ENCODE assay signal across 7 cellular contexts in genomic region chr1:169105434-169106094, GRCh38. TPM values are rescaled to one million over a fixed set of nuclear protein-coding genes. Genes with fewer than 3 reads are reported as not detected.
A peak's percentile ranks its signal among the peaks of the same experiment; 100 is the strongest.
DNase-seq lines count a peak whose midpoint lies in the region; ATAC-seq, FAIRE-seq and TF ChIP-seq lines count a peak whose summit lies in the region.

No MANE protein-coding gene starts in this region.

- 6% methylated on average over 37 of the region's 47 CpGs for WGBS in GM12878 (ENCODE audit: insufficient coverage, insufficient replicate concordance, low lambda C conversion rate, missing lambda C conversion rate)

- H3K4me1 ChIP-seq in ES-I3 (ENCODE audit: insufficient read depth, low read length) (peaks cover 50% of the 10 kb centered on the region), GM12878 (ENCODE audit: control insufficient read depth, insufficient read depth, low read length) (peaks cover 3% of the 10 kb centered on the region; the same call in 1 of the 2 replicates), iPS-15b (ENCODE audit: control insufficient read depth, insufficient read depth, low read length) (peaks cover 35% of the 10 kb centered on the region)

- H3K9ac ChIP-seq in ES-I3 (ENCODE audit: low read depth, low read length) (peak overlapping the region; percentile 76), GM12878 (ENCODE audit: control insufficient read depth, insufficient read depth, low read length) (peak overlapping the region; percentile 24; the same call in 1 of the 2 replicates), iPS-15b (ENCODE audit: low read depth, low read length) (peak overlapping the region; percentile 60)

- peak overlapping the region; percentile 67 for H2AFZ ChIP-seq in GM12878 (ENCODE audit: control insufficient read depth, low read depth, low read length)

- POLR2A ChIA-PET in GM12878 (lab: Charles Lee), result interaction anchor here (1.1 to 7.1 kb wide), 3 partner anchors 58 to 109 kb away, joined by 3 to 69 read pairs (median 18); no protein-coding TSS in a partner anchor

- TF ChIP-seq CTCF in GM12878 (IDR thresholded peaks at IDR 0.05 in 2 of 3, conservative IDR thresholded peaks at IDR 0.05 in 1 of 3; ENCODE audit: control insufficient read depth in 2 of 3, extremely low read depth in 1 of 3, insufficient read depth in 1 of 3, low read depth in 3 of 3, low read length in 3 of 3), result no peak

- H3K9me3 ChIP-seq in ES-I3 (ENCODE audit: control insufficient read depth, insufficient read depth, low read length) (no peaks in the 10 kb centered on the region), GM12878 (replicated peaks; ENCODE audit: control insufficient read depth, insufficient read depth, low read length) (no peaks in the 10 kb centered on the region), iPS-15b (ENCODE audit: control insufficient read depth, insufficient read depth, low read length) (no peaks in the 10 kb centered on the region)

- RAD21 ChIA-PET in GM12878 (lab: Charles Lee; ENCODE audit: unreplicated experiment), result interaction anchor here (0.6 to 2.3 kb wide), 10 partner anchors 10 to 77 kb away, joined by 3 to 9 read pairs (median 5); no protein-coding TSS in a partner anchor

- BruUV-seq in GM12878 (replicated peaks; lab: Mats Ljungman, UMichigan), result no TSS peak

- peak overlapping the region; percentile 79; the same call in 1 of the 2 replicates for H3K4me3 ChIP-seq in GM12878
- H3K4me3 ChIP-seq in iPS-15b (ENCODE audit: low read depth, low read length), result peak overlapping the region; percentile 59

- H3K27me3 ChIP-seq in GM12878 (replicated peaks in 1 of 2; ENCODE audit: control insufficient read depth in 2 of 2, insufficient read depth in 2 of 2, low read length in 1 of 2), result peaks cover 2 to 6% of the 10 kb centered on the region in 2 experiments; a peak in 2 of 4 replicates
- H3K27me3 ChIP-seq in iPS-15b (ENCODE audit: control insufficient read depth, insufficient read depth, low read length), result peaks cover 28% of the 10 kb centered on the region

- CTCF ChIA-PET in GM12878 (lab: Yijun Ruan, JAX), result interaction anchor here (0.6 to 9.6 kb wide), 5 partner anchors 14 to 662 kb away, joined by 3 to 100 read pairs (median 4); no protein-coding TSS in a partner anchor

- DNase-seq in HPDE6-E6E7 (ENCODE audit: extremely low spot score) (peak; percentile 44), RPMI7951 (ENCODE audit: low read depth) (peak; percentile 72), GM12878 (ENCODE audit: low read depth, low spot score) (no peak), sciatic nerve (ENCODE audit: low spot score) (peak; percentile 75)

- H3K4me2 ChIP-seq in GM12878 (ENCODE audit: control insufficient read depth, insufficient read depth), result peak overlapping the region; percentile 95

- intact Hi-C loops in GM12878 (cut with micrococcal nuclease; ENCODE audit: unreplicated experiment), result loop anchor here (5.0 kb wide), 4 partner anchors 58 to 183 kb away; no protein-coding TSS in a partner anchor
- intact Hi-C loops in sciatic nerve (cut with DNase I), result no loop called here

- H3K79me2 ChIP-seq in GM12878 (ENCODE audit: control insufficient read depth, insufficient read depth, low read length), result peaks cover 12% of the 10 kb centered on the region

- no peak for TF ChIP-seq RAD21 in GM12878 (IDR thresholded peaks at IDR 0.05; ENCODE audit: insufficient read depth, low read depth, low read length)

- TF ChIP-seq POLR2A in GM12878 (IDR thresholded peaks at IDR 0.05; ENCODE audit: low read depth, low read length), result no peak

- in situ Hi-C loops in GM12878 (cut with MboI), result no loop called here

- SMC1A ChIA-PET in GM12878 (lab: Charles Lee; ENCODE audit: uncharacterized antibody, unreplicated experiment), result interaction anchor here (8.3 to 15.1 kb wide), 2 partner anchors 12 to 58 kb away, joined by 131 to 188 read pairs; no protein-coding TSS in a partner anchor

- H3K27ac ChIP-seq in GM12878 (ENCODE audit: control insufficient read depth, insufficient read depth), result no peak overlapping the region

- no peak for TF ChIP-seq EP300 in GM12878 (IDR thresholded peaks at IDR 0.05; ENCODE audit: borderline replicate concordance in 1 of 2, control insufficient read depth in 1 of 2, low read depth in 2 of 2, low read length in 2 of 2)

- ATAC-seq in GM21390 (IDR thresholded peaks at IDR 0.05; ENCODE audit: unreplicated experiment) (peak; percentile 26), GM12878 (peak; percentile 55), sciatic nerve (peak; percentile 34)

- FAIRE-seq in GM12878 (lab: Jason Lieb, UNC), result no peak

- no peaks in the 10 kb centered on the region for H3K36me3 ChIP-seq in ES-I3 (ENCODE audit: insufficient read depth, low read length)
- H3K36me3 ChIP-seq in GM12878 (ENCODE audit: control insufficient read depth in 2 of 2, insufficient read depth in 2 of 2, low read length in 1 of 2), result no peaks in the 10 kb centered on the region
- no peaks in the 10 kb centered on the region for H3K36me3 ChIP-seq in iPS-15b (ENCODE audit: control insufficient read depth, insufficient read depth, low read length)

- no peaks in the 10 kb centered on the region for H4K20me1 ChIP-seq in GM12878 (ENCODE audit: control insufficient read depth, insufficient read depth)

TF ChIP-seq in GM12878, 131 proteins besides CTCF, POLR2A, EP300 and RAD21 (continues in another document):
- TF ChIP-seq MTA3 (IDR thresholded peaks at IDR 0.05; ENCODE audit: borderline replicate concordance, low read length), result no peak
- TF ChIP-seq BHLHE40 (IDR thresholded peaks at IDR 0.05; ENCODE audit: borderline replicate concordance in 1 of 2, low read depth in 2 of 2, low read length in 1 of 2), result peak; percentile 70 to 91
- no peak for TF ChIP-seq FOXK2 (IDR thresholded peaks at IDR 0.05)
- TF ChIP-seq IKZF2 (IDR thresholded peaks at IDR 0.05), result peak; percentile 33 to 39; a peak in 3 of 4 replicates
- no peak for TF ChIP-seq NFXL1 (IDR thresholded peaks at IDR 0.05; ENCODE audit: borderline replicate concordance)
- TF ChIP-seq TCF12 (IDR thresholded peaks at IDR 0.05; ENCODE audit: low read depth, low read length), result 0 out of 2 replicates have a peak, but pooled peaks have one; percentile 43
- TF ChIP-seq SMAD5 (IDR thresholded peaks at IDR 0.05; ENCODE audit: low read depth), result no peak
- TF ChIP-seq, protein P1, sequence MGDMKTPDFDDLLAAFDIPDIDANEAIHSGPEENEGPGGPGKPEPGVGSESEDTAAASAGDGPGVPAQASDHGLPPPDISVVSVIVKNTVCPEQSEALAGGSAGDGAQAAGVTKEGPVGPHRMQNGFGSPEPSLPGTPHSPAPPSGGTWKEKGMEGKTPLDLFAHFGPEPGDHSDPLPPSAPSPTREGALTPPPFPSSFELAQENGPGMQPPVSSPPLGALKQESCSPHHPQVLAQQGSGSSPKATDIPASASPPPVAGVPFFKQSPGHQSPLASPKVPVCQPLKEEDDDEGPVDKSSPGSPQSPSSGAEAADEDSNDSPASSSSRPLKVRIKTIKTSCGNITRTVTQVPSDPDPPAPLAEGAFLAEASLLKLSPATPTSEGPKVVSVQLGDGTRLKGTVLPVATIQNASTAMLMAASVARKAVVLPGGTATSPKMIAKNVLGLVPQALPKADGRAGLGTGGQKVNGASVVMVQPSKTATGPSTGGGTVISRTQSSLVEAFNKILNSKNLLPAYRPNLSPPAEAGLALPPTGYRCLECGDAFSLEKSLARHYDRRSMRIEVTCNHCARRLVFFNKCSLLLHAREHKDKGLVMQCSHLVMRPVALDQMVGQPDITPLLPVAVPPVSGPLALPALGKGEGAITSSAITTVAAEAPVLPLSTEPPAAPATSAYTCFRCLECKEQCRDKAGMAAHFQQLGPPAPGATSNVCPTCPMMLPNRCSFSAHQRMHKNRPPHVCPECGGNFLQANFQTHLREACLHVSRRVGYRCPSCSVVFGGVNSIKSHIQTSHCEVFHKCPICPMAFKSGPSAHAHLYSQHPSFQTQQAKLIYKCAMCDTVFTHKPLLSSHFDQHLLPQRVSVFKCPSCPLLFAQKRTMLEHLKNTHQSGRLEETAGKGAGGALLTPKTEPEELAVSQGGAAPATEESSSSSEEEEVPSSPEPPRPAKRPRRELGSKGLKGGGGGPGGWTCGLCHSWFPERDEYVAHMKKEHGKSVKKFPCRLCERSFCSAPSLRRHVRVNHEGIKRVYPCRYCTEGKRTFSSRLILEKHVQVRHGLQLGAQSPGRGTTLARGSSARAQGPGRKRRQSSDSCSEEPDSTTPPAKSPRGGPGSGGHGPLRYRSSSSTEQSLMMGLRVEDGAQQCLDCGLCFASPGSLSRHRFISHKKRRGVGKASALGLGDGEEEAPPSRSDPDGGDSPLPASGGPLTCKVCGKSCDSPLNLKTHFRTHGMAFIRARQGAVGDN (IDR thresholded peaks at IDR 0.05), result no peak
- TF ChIP-seq RAD51 (IDR thresholded peaks at IDR 0.05), result peak; percentile 37; the same call in 1 of the 2 replicates
- TF ChIP-seq MXI1 (IDR thresholded peaks at IDR 0.05; ENCODE audit: low read depth, low read length), result no peak
- 0 out of 2 replicates have a peak, but pooled peaks have one; percentile 10 for TF ChIP-seq NBN (IDR thresholded peaks at IDR 0.05)
- TF ChIP-seq RB1 (IDR thresholded peaks at IDR 0.05; ENCODE audit: borderline replicate concordance), result no peak
- no peak; the same call in 1 of the 2 replicates for TF ChIP-seq ZNF217 (IDR thresholded peaks at IDR 0.05)
- TF ChIP-seq EGR1 (IDR thresholded peaks at IDR 0.05; ENCODE audit: borderline replicate concordance in 1 of 2, low read depth in 2 of 2, low read length in 2 of 2), result peak in 1 of 2 experiments; percentile 35; a peak in 1 of 3 replicates

RNA-seq across cellular contexts. Expression of gene ATP1B1, which starts 0.9 kb away (rescaled TPM):
- 12.0 and 16.7 TPM in 2 replicates for total RNA-seq in RPMI7951 (2014; rRNA removed; shearing (Covaris generic))
- total RNA-seq in GM12878 (2013; cell fraction: nucleolus; rRNA removed), result 4.3 and 4.8 TPM in 2 replicates
- total RNA-seq in GM12878 (2014; rRNA removed), result 0.76 and 0.96 TPM in 2 replicates
- 1.2 and 1.4 TPM in 2 replicates for total RNA-seq in GM12878 (2014; rRNA removed; fragmentation: Illumina TruSeq; extraction: Trizol)
- 2.7 and 3.2 TPM in 2 replicates for total RNA-seq in GM12878 (2021)
- polyA plus RNA-seq in GM12878 (2011; ENCODE audit: low read depth), result 3.1 TPM
- polyA plus RNA-seq in GM12878 (2011; rRNA removed), result 14.0 and 19.7 TPM in 2 replicates
- 6.6 and 7.5 TPM in 2 replicates for polyA plus RNA-seq in GM12878 (2011; cell fraction: cytosol; rRNA removed)
- polyA plus RNA-seq in GM12878 (2011; cell fraction: nucleus; rRNA removed), result 6.6 and 7.0 TPM in 2 replicates
- polyA plus RNA-seq in GM12878 (2012), result 4.0 and 8.0 TPM in 2 replicates
- 1.6 and 2.6 TPM in 2 replicates for polyA plus RNA-seq in GM12878 (2014; fragmentation: Illumina TruSeq; extraction: Trizol)
- under 1 TPM; 0.84 to 0.90 TPM for polyA plus RNA-seq in GM12878 (2014; fragmentation: Nextera tagmentation; extraction: Ambion mirVana)
- 1.1 and 1.3 TPM in 2 replicates for polyA plus RNA-seq in GM12878 (2014; rRNA removed)
- polyA plus RNA-seq in GM12878 (2016; fragmentation: Nextera tagmentation; extraction: Ambion mirVana), result 1 to 10 TPM; 2.0 to 2.1 TPM
- polyA minus RNA-seq in GM12878 (2011; rRNA and poly(A)+ RNA removed), result 9.7 and 11.3 TPM in 2 replicates
- polyA minus RNA-seq in GM12878 (2011; cell fraction: cytosol; rRNA and poly(A)+ RNA removed), result 7.1 and 8.2 TPM in 2 replicates
- polyA minus RNA-seq in GM12878 (2011; cell fraction: nucleus; rRNA and poly(A)+ RNA removed), result 5.3 and 8.1 TPM in 2 replicates
- 10.1 TPM for total RNA-seq in sciatic nerve

Comparison
In these comparisons a context has a peak if more than half of its experiments do, and no peak if none do; other contexts are left out.
1. H3K9ac ChIP-seq: peak in every context shown above with its lines; median percentile 76 in ES-I3; 60 in iPS-15b; 24 in GM12878.